Comparison of ENCODE assay signal across 20 cellular contexts in genomic region chr2:219205165-219205538, GRCh38. TPM values are rescaled to one million over a fixed set of nuclear protein-coding genes. Genes with fewer than 3 reads are reported as not detected.
A peak's percentile ranks its signal among the peaks of the same experiment; 100 is the strongest.
DNase-seq lines count a peak whose midpoint lies in the region; ATAC-seq and TF ChIP-seq lines count a peak whose summit lies in the region.
"Had no signal": no experiment of that assay in that cellular context is flagged by ENCODE, and none has a peak within 500 bp of the region (broad histone marks: within the 10 kb centered on the region; RNA-seq: fewer than 3 reads in every experiment).

No MANE protein-coding gene starts in this region.

- DNase-seq in activated T-cell treated with anti-CD3 and anti-CD28 coated beads, Interleukin-2, amount 50 U/mL, for 72 hours = no peak
- DNase-seq in activated T-cell treated with anti-CD3 and anti-CD28 coated beads, Interleukin-2, amount 50 U/mL, for 1 hour = no peak
- DNase-seq in Karpas-422 (peak; percentile 30), sigmoid colon (peak; percentile 33), DMS114 treated with DMSO at 0.1 percent for 48 hours (lab: John Stamatoyannopoulos, UW; ENCODE audit: unreplicated experiment) (no peak), HK-2 (ENCODE audit: unreplicated experiment) (no peak)
- no peak for DNase-seq in effector memory CD8-positive, alpha-beta T cell
- DNase-seq: amygdala, caudate nucleus, erythroblast, foreskin keratinocyte, hippocampal formation, NCI-H1694, NCI-H774, OCI-M1 had no signal

- no peaks in the 10 kb centered on the region for H4K20me1 ChIP-seq in Karpas-422 (ENCODE audit: insufficient read depth, low read depth, low read length)

- TF ChIP-seq CTCF in sigmoid colon (IDR thresholded peaks at IDR 0.05) = no peak

- H3K9me2 ChIP-seq in Karpas-422 (replicated peaks; ENCODE audit: insufficient read depth, low read length) = no peaks in the 10 kb centered on the region

- H3K9me3 ChIP-seq in Karpas-422 (ENCODE audit: low read length) = peaks cover 6% of the 10 kb centered on the region
- no peaks in the 10 kb centered on the region for H3K9me3 ChIP-seq in sigmoid colon

- H2AFZ ChIP-seq in Karpas-422 (ENCODE audit: low read length) = no peak overlapping the region

- TF ChIP-seq POLR2A in sigmoid colon (IDR thresholded peaks at IDR 0.05) = no peak

- peak overlapping the region; percentile 16 to 79 for H3K4me3 Mint-ChIP-seq in activated T-cell treated with anti-CD3 and anti-CD28 coated beads, Interleukin-2, amount 50 U/mL, for 72 hours
- peak overlapping the region; percentile 27 to 78 for H3K4me3 Mint-ChIP-seq in effector memory CD8-positive, alpha-beta T cell

- H3K9ac ChIP-seq in Karpas-422 (ENCODE audit: low read length) = no peak overlapping the region
- H3K9ac ChIP-seq: parathyroid adenoma had no signal

- H3K4me1 ChIP-seq in Karpas-422 (ENCODE audit: low read length) = peaks cover 16% of the 10 kb centered on the region
- peaks cover 0 to 22% (median 19%) of the 10 kb centered on the region in 4 donors for H3K4me1 ChIP-seq in sigmoid colon
- H3K4me1 ChIP-seq: foreskin keratinocyte had no signal

- no peak overlapping the region for H3K4me3 ChIP-seq in Karpas-422 (ENCODE audit: low read length)
- no peak overlapping the region for H3K4me3 ChIP-seq in sigmoid colon

- no peak overlapping the region for H3K27ac Mint-ChIP-seq in activated T-cell treated with anti-CD3 and anti-CD28 coated beads, Interleukin-2, amount 50 U/mL, for 72 hours
- peak overlapping the region; percentile 62 to 90 for H3K27ac Mint-ChIP-seq in effector memory CD8-positive, alpha-beta T cell

- H3K36me3 Mint-ChIP-seq in activated T-cell treated with anti-CD3 and anti-CD28 coated beads, Interleukin-2, amount 50 U/mL, for 72 hours (ENCODE audit: insufficient read depth in 2 of 2) = peaks cover 1 to 6% of the 10 kb centered on the region in 2 donors
- H3K36me3 Mint-ChIP-seq in effector memory CD8-positive, alpha-beta T cell (ENCODE audit: insufficient read depth) = peaks cover 22% of the 10 kb centered on the region
- H3K36me3 Mint-ChIP-seq: IgD-negative memory B cell had no signal

- WGBS in sigmoid colon, 2 donors = 87 to 91% methylated on average over 5 of the region's 5 CpGs

- H3K36me3 ChIP-seq in Karpas-422 (ENCODE audit: insufficient read depth, low read length) = peaks cover 9% of the 10 kb centered on the region
- H3K36me3 ChIP-seq in sigmoid colon = peaks cover 0 to 24% (median 9%) of the 10 kb centered on the region in 4 donors

- no peak overlapping the region for H3K27ac ChIP-seq in Karpas-422 (ENCODE audit: low read length)
- no peak overlapping the region for H3K27ac ChIP-seq in sigmoid colon
- H3K27ac ChIP-seq: foreskin keratinocyte, parathyroid adenoma had no signal

- H3K4me1 Mint-ChIP-seq in activated T-cell treated with anti-CD3 and anti-CD28 coated beads, Interleukin-2, amount 50 U/mL, for 72 hours (ENCODE audit: low read depth) = peaks cover 35% of the 10 kb centered on the region
- H3K4me1 Mint-ChIP-seq in effector memory CD8-positive, alpha-beta T cell (ENCODE audit: low read depth in 2 of 2) = peaks cover 16 to 19% of the 10 kb centered on the region in 2 donors

- no peak for TF ChIP-seq EP300 in sigmoid colon (IDR thresholded peaks at IDR 0.05)

- intact Hi-C loops in sigmoid colon (cut with DNase I) = no loop called here

- H3K4me2 ChIP-seq in Karpas-422 (ENCODE audit: low read depth, low read length, poor library complexity, severe bottlenecking) = no peak overlapping the region

- peaks cover 0 to 3% of the 10 kb centered on the region in 2 donors for H3K9me3 Mint-ChIP-seq in activated T-cell treated with anti-CD3 and anti-CD28 coated beads, Interleukin-2, amount 50 U/mL, for 72 hours
- H3K9me3 Mint-ChIP-seq in effector memory CD8-positive, alpha-beta T cell = no peaks in the 10 kb centered on the region
- H3K9me3 Mint-ChIP-seq: IgD-negative memory B cell had no signal

- no peaks in the 10 kb centered on the region for H3K27me3 Mint-ChIP-seq in activated T-cell treated with anti-CD3 and anti-CD28 coated beads, Interleukin-2, amount 50 U/mL, for 72 hours (ENCODE audit: low read depth)
- no peaks in the 10 kb centered on the region for H3K27me3 Mint-ChIP-seq in effector memory CD8-positive, alpha-beta T cell
- H3K27me3 Mint-ChIP-seq: IgD-negative memory B cell had no signal

- no peak for ATAC-seq in activated T-cell treated with anti-CD3 and anti-CD28 coated beads, Interleukin-2, amount 50 U/mL, for 72 hours (replicated peaks in 1 of 2)
- ATAC-seq in effector memory CD8-positive, alpha-beta T cell (replicated peaks) = no peak
- ATAC-seq in GM18909 (IDR thresholded peaks at IDR 0.05; ENCODE audit: poor library complexity, unreplicated experiment) = no peak
- ATAC-seq: foreskin keratinocyte, Right ventricle myocardium inferior, sciatic nerve had no signal

- H3K79me2 ChIP-seq in Karpas-422 (ENCODE audit: low read length) = no peaks in the 10 kb centered on the region
- H3K79me2 ChIP-seq: parathyroid adenoma had no signal

- H3K27me3 ChIP-seq in Karpas-422 (ENCODE audit: low read length) (no peaks in the 10 kb centered on the region), sigmoid colon (no peaks in the 10 kb centered on the region)
- H3K27me3 ChIP-seq: foreskin keratinocyte had no signal

RNA-seq across cellular contexts. Expression of gene ZFAND2B, which starts 1.4 kb away (rescaled TPM):
- total RNA-seq in activated T-cell treated with anti-CD3 and anti-CD28 coated beads, Interleukin-2, amount 50 U/mL, for 72 hours = 10 to 100 TPM; 45.5 to 47.7 TPM
- total RNA-seq in Karpas-422 (2014; rRNA removed; shearing (Covaris generic); ENCODE audit: low replicate concordance) = 28.0 and 37.6 TPM in 2 replicates
- 10 to 100 TPM; 26.9 to 55.8 (median 45.6) TPM for total RNA-seq in sigmoid colon
- polyA plus RNA-seq in sigmoid colon = 100 to 1,000 TPM in 1 of 3 donors, 10 to 100 TPM in 2; 52.4 to 103 (median 95.5) TPM

RNA-seq across cellular contexts. Expression of gene ABCB6, which starts 13.6 kb away (rescaled TPM):
- total RNA-seq in activated T-cell treated with anti-CD3 and anti-CD28 coated beads, Interleukin-2, amount 50 U/mL, for 72 hours = 1 to 10 TPM; 8.5 to 8.8 TPM
- 14.3 and 28.4 TPM in 2 replicates for total RNA-seq in Karpas-422 (2014; rRNA removed; shearing (Covaris generic); ENCODE audit: low replicate concordance)
- total RNA-seq in sigmoid colon = 10 to 100 TPM; 11.8 to 23.0 (median 16.1) TPM
- polyA plus RNA-seq in sigmoid colon = 10 to 100 TPM in 1 of 3 donors, 1 to 10 TPM in 1, not detected in 1; 4.8 to 39.3 TPM

RNA-seq across cellular contexts. Expression of gene ATG9A, which starts 24.3 kb away (rescaled TPM):
- total RNA-seq in activated T-cell treated with anti-CD3 and anti-CD28 coated beads, Interleukin-2, amount 50 U/mL, for 72 hours = 10 to 100 TPM; 48.5 to 51.4 TPM
- total RNA-seq in Karpas-422 (2014; rRNA removed; shearing (Covaris generic); ENCODE audit: low replicate concordance) = 16.6 and 25.9 TPM in 2 replicates
- total RNA-seq in sigmoid colon = 10 to 100 TPM; 28.8 to 32.0 (median 29.8) TPM
- 10 to 100 TPM in 2 of 3 donors, 1 to 10 TPM in 1; 7.6 to 40.6 (median 10.2) TPM for polyA plus RNA-seq in sigmoid colon

RNA-seq across cellular contexts. Expression of gene ANKZF1, which starts 24.5 kb away (rescaled TPM):
- 100 to 1,000 TPM; 101 to 117 TPM for total RNA-seq in activated T-cell treated with anti-CD3 and anti-CD28 coated beads, Interleukin-2, amount 50 U/mL, for 72 hours
- 159 and 230 TPM in 2 replicates for total RNA-seq in Karpas-422 (2014; rRNA removed; shearing (Covaris generic); ENCODE audit: low replicate concordance)
- 10 to 100 TPM; 28.1 to 52.6 (median 41.1) TPM for total RNA-seq in sigmoid colon
- polyA plus RNA-seq in sigmoid colon = 10 to 100 TPM in 1 of 3 donors, 1 to 10 TPM in 2; 9.0 to 36.9 (median 9.7) TPM

RNA-seq across cellular contexts. Expression of gene RETREG2, which starts 27.1 kb away (rescaled TPM):
- total RNA-seq in activated T-cell treated with anti-CD3 and anti-CD28 coated beads, Interleukin-2, amount 50 U/mL, for 72 hours = 10 to 100 TPM; 53.7 to 66.8 TPM
- 61.1 and 93.8 TPM in 2 replicates for total RNA-seq in Karpas-422 (2014; rRNA removed; shearing (Covaris generic); ENCODE audit: low replicate concordance)
- total RNA-seq in sigmoid colon = 10 to 100 TPM; 37.3 to 48.2 (median 43.2) TPM
- 10 to 100 TPM; 36.6 to 81.3 (median 43.5) TPM for polyA plus RNA-seq in sigmoid colon

Comparison
In these comparisons a context has a peak if more than half of its experiments do, and no peak if none do; other contexts are left out.
1. DNase-seq: peak in Karpas-422 (single experiment) and sigmoid colon (single experiment); none in activated T-cell treated with anti-CD3 and anti-CD28 coated beads, Interleukin-2, amount 50 U/mL, for 72 hours (0 of 2), activated T-cell treated with anti-CD3 and anti-CD28 coated beads, Interleukin-2, amount 50 U/mL, for 1 hour (single experiment), effector memory CD8-positive, alpha-beta T cell (0 of 3), DMS114 treated with DMSO at 0.1 percent for 48 hours (single experiment) and HK-2 (single experiment).